In the genomic region with DNA sequence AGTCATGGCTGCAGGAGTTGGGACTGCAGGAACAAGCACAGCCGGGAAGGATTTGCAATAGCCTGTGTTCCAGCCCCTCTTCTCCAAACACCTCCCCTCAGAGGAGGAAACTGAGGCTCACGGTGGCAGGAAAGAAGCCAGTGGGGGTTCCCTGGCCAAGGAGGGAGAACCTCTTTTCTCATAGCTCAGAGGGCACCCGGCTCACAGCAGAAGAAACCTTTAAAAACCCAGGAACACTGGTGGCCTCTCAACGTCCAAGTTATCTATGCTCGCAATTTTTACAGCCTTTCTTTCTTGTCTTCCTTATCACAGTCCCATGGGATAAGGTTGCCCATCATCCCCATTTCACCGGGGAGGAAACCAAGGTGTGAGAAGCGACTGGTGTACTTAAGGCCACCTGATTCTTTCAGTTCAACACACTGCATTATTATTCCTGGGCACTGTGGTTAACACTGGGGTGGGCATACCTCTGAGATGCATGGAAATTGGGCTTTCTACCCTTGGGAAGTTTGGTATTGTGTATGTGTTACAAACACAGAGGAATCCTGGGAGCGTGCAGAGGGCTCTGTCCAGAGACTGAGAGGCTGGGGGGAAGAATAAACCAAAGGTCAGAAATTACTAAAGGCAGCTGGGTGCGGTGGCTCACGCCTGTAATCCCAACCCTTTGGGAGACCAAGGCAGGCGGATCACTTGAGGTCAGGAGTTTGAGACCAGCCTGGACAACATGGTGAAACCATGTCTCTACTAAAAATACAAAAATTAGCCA, we compare ENCODE assay signal across 1 cellular context.
TF ChIP-seq lines count a peak whose summit lies in the region.

No MANE protein-coding gene starts in this region.

TF ChIP-seq in HepG2, 621 proteins besides CTCF, POLR2A, EP300 and RAD21 (continued from another document and continues in another):
- TF ChIP-seq, protein P1, sequence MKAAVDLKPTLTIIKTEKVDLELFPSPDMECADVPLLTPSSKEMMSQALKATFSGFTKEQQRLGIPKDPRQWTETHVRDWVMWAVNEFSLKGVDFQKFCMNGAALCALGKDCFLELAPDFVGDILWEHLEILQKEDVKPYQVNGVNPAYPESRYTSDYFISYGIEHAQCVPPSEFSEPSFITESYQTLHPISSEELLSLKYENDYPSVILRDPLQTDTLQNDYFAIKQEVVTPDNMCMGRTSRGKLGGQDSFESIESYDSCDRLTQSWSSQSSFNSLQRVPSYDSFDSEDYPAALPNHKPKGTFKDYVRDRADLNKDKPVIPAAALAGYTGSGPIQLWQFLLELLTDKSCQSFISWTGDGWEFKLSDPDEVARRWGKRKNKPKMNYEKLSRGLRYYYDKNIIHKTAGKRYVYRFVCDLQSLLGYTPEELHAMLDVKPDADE (CRISPR knock-in tag; IDR thresholded peaks at IDR 0.05), result no peak
- TF ChIP-seq SCMH1 (CRISPR knock-in tag; IDR thresholded peaks at IDR 0.05; ENCODE audit: borderline replicate concordance) (no peak), ERF (CRISPR knock-in tag; IDR thresholded peaks at IDR 0.05) (no peak; the same call in 1 of the 2 replicates), NCOR1 (IDR thresholded peaks at IDR 0.05; ENCODE audit: borderline replicate concordance, low read length) (no peak; the same call in 1 of the 2 replicates), ZNF317 (CRISPR knock-in tag; IDR thresholded peaks at IDR 0.05) (no peak), MTF1 (CRISPR knock-in tag; IDR thresholded peaks at IDR 0.05) (no peak), HDAC1 (CRISPR knock-in tag; IDR thresholded peaks at IDR 0.05) (no peak), ZNF841 (CRISPR knock-in tag; IDR thresholded peaks at IDR 0.05; ENCODE audit: borderline replicate concordance) (no peak), SMAD9 (CRISPR knock-in tag; IDR thresholded peaks at IDR 0.05) (peak; percentile 87; the same call in 1 of the 2 replicates), ZNF816 (CRISPR knock-in tag; IDR thresholded peaks at IDR 0.05; ENCODE audit: borderline replicate concordance) (no peak), SOX5 (CRISPR knock-in tag; IDR thresholded peaks at IDR 0.05; ENCODE audit: borderline replicate concordance) (no peak), AKAP8 (CRISPR knock-in tag; IDR thresholded peaks at IDR 0.05) (no peak), ZNF678 (CRISPR knock-in tag; IDR thresholded peaks at IDR 0.05) (no peak), ZNF530 (CRISPR knock-in tag; IDR thresholded peaks at IDR 0.05; ENCODE audit: low read depth) (no peak), FOXJ3 (CRISPR knock-in tag; IDR thresholded peaks at IDR 0.05; ENCODE audit: borderline replicate concordance) (no peak), KLF13 (CRISPR knock-in tag; IDR thresholded peaks at IDR 0.05) (no peak), SIX4 (CRISPR knock-in tag; IDR thresholded peaks at IDR 0.05) (no peak), ZNF563 (CRISPR knock-in tag; IDR thresholded peaks at IDR 0.05) (no peak), ZNF292 (CRISPR knock-in tag; IDR thresholded peaks at IDR 0.05; ENCODE audit: borderline replicate concordance, low read depth) (peak; percentile 7; the same call in 1 of the 2 replicates), ADNP (CRISPR knock-in tag; IDR thresholded peaks at IDR 0.05) (peak; percentile 55; the same call in 1 of the 2 replicates), ELF4 (CRISPR knock-in tag; IDR thresholded peaks at IDR 0.05; ENCODE audit: borderline replicate concordance) (no peak), KDM4B (CRISPR knock-in tag; IDR thresholded peaks at IDR 0.05) (no peak), KDM1A (CRISPR knock-in tag; IDR thresholded peaks at IDR 0.05) (peak; percentile 75; the same call in 1 of the 2 replicates), ZNF501 (CRISPR knock-in tag; IDR thresholded peaks at IDR 0.05) (0 out of 2 replicates have a peak, but pooled peaks have one; percentile 18), HMGA1 (CRISPR knock-in tag; conservative IDR thresholded peaks at IDR 0.05) (no peak), HMG20A (CRISPR knock-in tag; IDR thresholded peaks at IDR 0.05; ENCODE audit: borderline replicate concordance) (no peak), ZC3H13 (CRISPR knock-in tag; IDR thresholded peaks at IDR 0.05) (no peak; the same call in 1 of the 2 replicates), NFE2 (CRISPR knock-in tag; IDR thresholded peaks at IDR 0.05) (no peak), ZNF33A (CRISPR knock-in tag; IDR thresholded peaks at IDR 0.05; ENCODE audit: borderline replicate concordance) (no peak), ZNF75D (CRISPR knock-in tag; IDR thresholded peaks at IDR 0.05; ENCODE audit: borderline replicate concordance) (no peak), RXRB (CRISPR knock-in tag; IDR thresholded peaks at IDR 0.05; ENCODE audit: borderline replicate concordance) (no peak), RBAK (CRISPR knock-in tag; IDR thresholded peaks at IDR 0.05) (no peak), FOSL2 (CRISPR knock-in tag; IDR thresholded peaks at IDR 0.05) (no peak)
- TF ChIP-seq, protein P2, sequence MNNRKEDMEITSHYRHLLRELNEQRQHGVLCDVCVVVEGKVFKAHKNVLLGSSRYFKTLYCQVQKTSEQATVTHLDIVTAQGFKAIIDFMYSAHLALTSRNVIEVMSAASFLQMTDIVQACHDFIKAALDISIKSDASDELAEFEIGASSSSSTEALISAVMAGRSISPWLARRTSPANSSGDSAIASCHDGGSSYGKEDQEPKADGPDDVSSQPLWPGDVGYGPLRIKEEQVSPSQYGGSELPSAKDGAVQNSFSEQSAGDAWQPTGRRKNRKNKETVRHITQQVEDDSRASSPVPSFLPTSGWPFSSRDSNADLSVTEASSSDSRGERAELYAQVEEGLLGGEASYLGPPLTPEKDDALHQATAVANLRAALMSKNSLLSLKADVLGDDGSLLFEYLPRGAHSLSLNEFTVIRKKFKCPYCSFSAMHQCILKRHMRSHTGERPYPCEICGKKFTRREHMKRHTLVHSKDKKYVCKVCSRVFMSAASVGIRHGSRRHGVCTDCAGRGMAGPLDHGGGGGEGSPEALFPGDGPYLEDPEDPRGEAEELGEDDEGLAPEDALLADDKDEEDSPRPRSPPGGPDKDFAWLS (CRISPR knock-in tag; IDR thresholded peaks at IDR 0.05; ENCODE audit: borderline replicate concordance), result no peak
- TF ChIP-seq, protein P3, sequence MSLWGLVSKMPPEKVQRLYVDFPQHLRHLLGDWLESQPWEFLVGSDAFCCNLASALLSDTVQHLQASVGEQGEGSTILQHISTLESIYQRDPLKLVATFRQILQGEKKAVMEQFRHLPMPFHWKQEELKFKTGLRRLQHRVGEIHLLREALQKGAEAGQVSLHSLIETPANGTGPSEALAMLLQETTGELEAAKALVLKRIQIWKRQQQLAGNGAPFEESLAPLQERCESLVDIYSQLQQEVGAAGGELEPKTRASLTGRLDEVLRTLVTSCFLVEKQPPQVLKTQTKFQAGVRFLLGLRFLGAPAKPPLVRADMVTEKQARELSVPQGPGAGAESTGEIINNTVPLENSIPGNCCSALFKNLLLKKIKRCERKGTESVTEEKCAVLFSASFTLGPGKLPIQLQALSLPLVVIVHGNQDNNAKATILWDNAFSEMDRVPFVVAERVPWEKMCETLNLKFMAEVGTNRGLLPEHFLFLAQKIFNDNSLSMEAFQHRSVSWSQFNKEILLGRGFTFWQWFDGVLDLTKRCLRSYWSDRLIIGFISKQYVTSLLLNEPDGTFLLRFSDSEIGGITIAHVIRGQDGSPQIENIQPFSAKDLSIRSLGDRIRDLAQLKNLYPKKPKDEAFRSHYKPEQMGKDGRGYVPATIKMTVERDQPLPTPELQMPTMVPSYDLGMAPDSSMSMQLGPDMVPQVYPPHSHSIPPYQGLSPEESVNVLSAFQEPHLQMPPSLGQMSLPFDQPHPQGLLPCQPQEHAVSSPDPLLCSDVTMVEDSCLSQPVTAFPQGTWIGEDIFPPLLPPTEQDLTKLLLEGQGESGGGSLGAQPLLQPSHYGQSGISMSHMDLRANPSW (CRISPR knock-in tag; IDR thresholded peaks at IDR 0.05; ENCODE audit: borderline replicate concordance), result no peak
- TF ChIP-seq, protein P4, sequence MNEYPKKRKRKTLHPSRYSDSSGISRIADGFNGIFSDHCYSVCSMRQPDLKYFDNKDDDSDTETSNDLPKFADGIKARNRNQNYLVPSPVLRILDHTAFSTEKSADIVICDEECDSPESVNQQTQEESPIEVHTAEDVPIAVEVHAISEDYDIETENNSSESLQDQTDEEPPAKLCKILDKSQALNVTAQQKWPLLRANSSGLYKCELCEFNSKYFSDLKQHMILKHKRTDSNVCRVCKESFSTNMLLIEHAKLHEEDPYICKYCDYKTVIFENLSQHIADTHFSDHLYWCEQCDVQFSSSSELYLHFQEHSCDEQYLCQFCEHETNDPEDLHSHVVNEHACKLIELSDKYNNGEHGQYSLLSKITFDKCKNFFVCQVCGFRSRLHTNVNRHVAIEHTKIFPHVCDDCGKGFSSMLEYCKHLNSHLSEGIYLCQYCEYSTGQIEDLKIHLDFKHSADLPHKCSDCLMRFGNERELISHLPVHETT (CRISPR knock-in tag; conservative IDR thresholded peaks at IDR 0.05), result no peak
- TF ChIP-seq, protein P5, sequence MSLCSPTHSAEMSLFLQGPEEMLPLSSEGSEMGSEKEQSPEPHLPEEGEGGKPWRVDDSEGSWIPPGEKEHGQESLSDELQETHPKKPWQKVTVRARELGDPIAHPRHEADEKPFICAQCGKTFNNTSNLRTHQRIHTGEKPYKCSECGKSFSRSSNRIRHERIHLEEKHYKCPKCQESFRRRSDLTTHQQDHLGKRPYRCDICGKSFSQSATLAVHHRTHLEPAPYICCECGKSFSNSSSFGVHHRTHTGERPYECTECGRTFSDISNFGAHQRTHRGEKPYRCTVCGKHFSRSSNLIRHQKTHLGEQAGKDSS (CRISPR knock-in tag; IDR thresholded peaks at IDR 0.05; ENCODE audit: borderline replicate concordance, low read depth), result no peak; the same call in 1 of the 2 replicates
- TF ChIP-seq, protein P6, sequence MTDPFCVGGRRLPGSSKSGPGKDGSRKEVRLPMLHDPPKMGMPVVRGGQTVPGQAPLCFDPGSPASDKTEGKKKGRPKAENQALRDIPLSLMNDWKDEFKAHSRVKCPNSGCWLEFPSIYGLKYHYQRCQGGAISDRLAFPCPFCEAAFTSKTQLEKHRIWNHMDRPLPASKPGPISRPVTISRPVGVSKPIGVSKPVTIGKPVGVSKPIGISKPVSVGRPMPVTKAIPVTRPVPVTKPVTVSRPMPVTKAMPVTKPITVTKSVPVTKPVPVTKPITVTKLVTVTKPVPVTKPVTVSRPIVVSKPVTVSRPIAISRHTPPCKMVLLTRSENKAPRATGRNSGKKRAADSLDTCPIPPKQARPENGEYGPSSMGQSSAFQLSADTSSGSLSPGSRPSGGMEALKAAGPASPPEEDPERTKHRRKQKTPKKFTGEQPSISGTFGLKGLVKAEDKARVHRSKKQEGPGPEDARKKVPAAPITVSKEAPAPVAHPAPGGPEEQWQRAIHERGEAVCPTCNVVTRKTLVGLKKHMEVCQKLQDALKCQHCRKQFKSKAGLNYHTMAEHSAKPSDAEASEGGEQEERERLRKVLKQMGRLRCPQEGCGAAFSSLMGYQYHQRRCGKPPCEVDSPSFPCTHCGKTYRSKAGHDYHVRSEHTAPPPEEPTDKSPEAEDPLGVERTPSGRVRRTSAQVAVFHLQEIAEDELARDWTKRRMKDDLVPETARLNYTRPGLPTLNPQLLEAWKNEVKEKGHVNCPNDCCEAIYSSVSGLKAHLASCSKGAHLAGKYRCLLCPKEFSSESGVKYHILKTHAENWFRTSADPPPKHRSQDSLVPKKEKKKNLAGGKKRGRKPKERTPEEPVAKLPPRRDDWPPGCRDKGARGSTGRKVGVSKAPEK (CRISPR knock-in tag; IDR thresholded peaks at IDR 0.05; ENCODE audit: borderline replicate concordance), result no peak
- TF ChIP-seq, protein P7, sequence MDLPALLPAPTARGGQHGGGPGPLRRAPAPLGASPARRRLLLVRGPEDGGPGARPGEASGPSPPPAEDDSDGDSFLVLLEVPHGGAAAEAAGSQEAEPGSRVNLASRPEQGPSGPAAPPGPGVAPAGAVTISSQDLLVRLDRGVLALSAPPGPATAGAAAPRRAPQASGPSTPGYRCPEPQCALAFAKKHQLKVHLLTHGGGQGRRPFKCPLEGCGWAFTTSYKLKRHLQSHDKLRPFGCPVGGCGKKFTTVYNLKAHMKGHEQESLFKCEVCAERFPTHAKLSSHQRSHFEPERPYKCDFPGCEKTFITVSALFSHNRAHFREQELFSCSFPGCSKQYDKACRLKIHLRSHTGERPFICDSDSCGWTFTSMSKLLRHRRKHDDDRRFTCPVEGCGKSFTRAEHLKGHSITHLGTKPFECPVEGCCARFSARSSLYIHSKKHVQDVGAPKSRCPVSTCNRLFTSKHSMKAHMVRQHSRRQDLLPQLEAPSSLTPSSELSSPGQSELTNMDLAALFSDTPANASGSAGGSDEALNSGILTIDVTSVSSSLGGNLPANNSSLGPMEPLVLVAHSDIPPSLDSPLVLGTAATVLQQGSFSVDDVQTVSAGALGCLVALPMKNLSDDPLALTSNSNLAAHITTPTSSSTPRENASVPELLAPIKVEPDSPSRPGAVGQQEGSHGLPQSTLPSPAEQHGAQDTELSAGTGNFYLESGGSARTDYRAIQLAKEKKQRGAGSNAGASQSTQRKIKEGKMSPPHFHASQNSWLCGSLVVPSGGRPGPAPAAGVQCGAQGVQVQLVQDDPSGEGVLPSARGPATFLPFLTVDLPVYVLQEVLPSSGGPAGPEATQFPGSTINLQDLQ (CRISPR knock-in tag; IDR thresholded peaks at IDR 0.05), result no peak
- TF ChIP-seq, protein P8, sequence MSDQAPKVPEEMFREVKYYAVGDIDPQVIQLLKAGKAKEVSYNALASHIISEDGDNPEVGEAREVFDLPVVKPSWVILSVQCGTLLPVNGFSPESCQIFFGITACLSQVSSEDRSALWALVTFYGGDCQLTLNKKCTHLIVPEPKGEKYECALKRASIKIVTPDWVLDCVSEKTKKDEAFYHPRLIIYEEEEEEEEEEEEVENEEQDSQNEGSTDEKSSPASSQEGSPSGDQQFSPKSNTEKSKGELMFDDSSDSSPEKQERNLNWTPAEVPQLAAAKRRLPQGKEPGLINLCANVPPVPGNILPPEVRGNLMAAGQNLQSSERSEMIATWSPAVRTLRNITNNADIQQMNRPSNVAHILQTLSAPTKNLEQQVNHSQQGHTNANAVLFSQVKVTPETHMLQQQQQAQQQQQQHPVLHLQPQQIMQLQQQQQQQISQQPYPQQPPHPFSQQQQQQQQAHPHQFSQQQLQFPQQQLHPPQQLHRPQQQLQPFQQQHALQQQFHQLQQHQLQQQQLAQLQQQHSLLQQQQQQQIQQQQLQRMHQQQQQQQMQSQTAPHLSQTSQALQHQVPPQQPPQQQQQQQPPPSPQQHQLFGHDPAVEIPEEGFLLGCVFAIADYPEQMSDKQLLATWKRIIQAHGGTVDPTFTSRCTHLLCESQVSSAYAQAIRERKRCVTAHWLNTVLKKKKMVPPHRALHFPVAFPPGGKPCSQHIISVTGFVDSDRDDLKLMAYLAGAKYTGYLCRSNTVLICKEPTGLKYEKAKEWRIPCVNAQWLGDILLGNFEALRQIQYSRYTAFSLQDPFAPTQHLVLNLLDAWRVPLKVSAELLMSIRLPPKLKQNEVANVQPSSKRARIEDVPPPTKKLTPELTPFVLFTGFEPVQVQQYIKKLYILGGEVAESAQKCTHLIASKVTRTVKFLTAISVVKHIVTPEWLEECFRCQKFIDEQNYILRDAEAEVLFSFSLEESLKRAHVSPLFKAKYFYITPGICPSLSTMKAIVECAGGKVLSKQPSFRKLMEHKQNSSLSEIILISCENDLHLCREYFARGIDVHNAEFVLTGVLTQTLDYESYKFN (CRISPR knock-in tag; conservative IDR thresholded peaks at IDR 0.05), result peak; percentile 54
- TF ChIP-seq, protein P9, sequence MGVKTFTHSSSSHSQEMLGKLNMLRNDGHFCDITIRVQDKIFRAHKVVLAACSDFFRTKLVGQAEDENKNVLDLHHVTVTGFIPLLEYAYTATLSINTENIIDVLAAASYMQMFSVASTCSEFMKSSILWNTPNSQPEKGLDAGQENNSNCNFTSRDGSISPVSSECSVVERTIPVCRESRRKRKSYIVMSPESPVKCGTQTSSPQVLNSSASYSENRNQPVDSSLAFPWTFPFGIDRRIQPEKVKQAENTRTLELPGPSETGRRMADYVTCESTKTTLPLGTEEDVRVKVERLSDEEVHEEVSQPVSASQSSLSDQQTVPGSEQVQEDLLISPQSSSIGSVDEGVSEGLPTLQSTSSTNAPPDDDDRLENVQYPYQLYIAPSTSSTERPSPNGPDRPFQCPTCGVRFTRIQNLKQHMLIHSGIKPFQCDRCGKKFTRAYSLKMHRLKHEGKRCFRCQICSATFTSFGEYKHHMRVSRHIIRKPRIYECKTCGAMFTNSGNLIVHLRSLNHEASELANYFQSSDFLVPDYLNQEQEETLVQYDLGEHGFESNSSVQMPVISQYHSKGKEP (CRISPR knock-in tag; IDR thresholded peaks at IDR 0.05), result no peak
